18 cellular contexts compared by ENCODE assay signal in genomic region chr16:75632857-75633256, GRCh38. TPM values are rescaled to one million over a fixed set of nuclear protein-coding genes. Genes with fewer than 3 reads are reported as not detected.
"Had no signal": no experiment of that assay in that cellular context is flagged by ENCODE, and none has a peak within 500 bp of the region (broad histone marks: within the 10 kb centered on the region; RNA-seq: fewer than 3 reads in every experiment).

No MANE protein-coding gene starts in this region.

- H3K4me1 Mint-ChIP-seq: brain had no signal

- ATAC-seq: naive thymus-derived CD8-positive, alpha-beta T cell had no signal

- H3K27ac ChIP-seq: coronary artery, esophagus squamous epithelium, pancreas, stomach had no signal

- H3K27ac Mint-ChIP-seq: activated CD4-positive, alpha-beta T cell treated with anti-CD3 and anti-CD28 coated beads, Interleukin-2, amount 10 ng/mL, durations not matched to agents 24 days and 14 days; activated naive CD8-positive, alpha-beta T cell treated with anti-CD3 and anti-CD28 coated beads, Interleukin-2, amount 10 ng/mL, durations not matched to agents 7 days and 5 days; activated T-helper 1 cell treated with anti-CD3 and anti-CD28 coated beads, Interleukin-12 subunit alpha, Interleukin-12 subunit beta, Interleukin-2, Interleukin-4 antibody, amounts not matched to agents 30 ng/mL and 10 ng/mL and 1 ng/mL, durations not matched to agents 14 hours and 24 hours and 36 hours; brain had no signal

- H3K9me3 Mint-ChIP-seq: activated CD4-positive, alpha-beta T cell treated with anti-CD3 and anti-CD28 coated beads, Interleukin-2, amount 10 ng/mL, durations not matched to agents 24 days and 14 days; activated naive CD8-positive, alpha-beta T cell treated with anti-CD3 and anti-CD28 coated beads, Interleukin-2, amount 10 ng/mL, durations not matched to agents 7 days and 5 days; activated T-helper 1 cell treated with anti-CD3 and anti-CD28 coated beads, Interleukin-12 subunit alpha, Interleukin-12 subunit beta, Interleukin-2, Interleukin-4 antibody, amounts not matched to agents 30 ng/mL and 10 ng/mL and 1 ng/mL, durations not matched to agents 14 hours and 24 hours and 36 hours; brain; naive thymus-derived CD8-positive, alpha-beta T cell had no signal

- H3K9me3 ChIP-seq: esophagus squamous epithelium, pancreas, stomach had no signal

- H3K27me3 ChIP-seq: esophagus squamous epithelium, pancreas, stomach had no signal

- H3K27me3 Mint-ChIP-seq: activated CD4-positive, alpha-beta T cell treated with anti-CD3 and anti-CD28 coated beads, Interleukin-2, amount 10 ng/mL, durations not matched to agents 24 days and 14 days; activated naive CD8-positive, alpha-beta T cell treated with anti-CD3 and anti-CD28 coated beads, Interleukin-2, amount 10 ng/mL, durations not matched to agents 7 days and 5 days; brain; naive thymus-derived CD8-positive, alpha-beta T cell had no signal

- H3K4me1 ChIP-seq: pancreas, stomach had no signal

- DNase-seq: activated CD4-positive, alpha-beta T cell treated with anti-CD3 and anti-CD28 coated beads, Interleukin-2, amount 10 ng/mL, durations not matched to agents 24 days and 14 days; activated CD4-positive, CD25-positive, alpha-beta regulatory T cell; activated naive CD4-positive, alpha-beta T cell; activated naive CD8-positive, alpha-beta T cell treated with anti-CD3 and anti-CD28 coated beads, Interleukin-2, amount 10 ng/mL, durations not matched to agents 7 days and 5 days; central memory CD4-positive, alpha-beta T cell; esophagus squamous epithelium; mesenchymal stem cell; naive thymus-derived CD8-positive, alpha-beta T cell; pancreas; stimulated activated CD4-positive, alpha-beta T cell treated with anti-CD3 and anti-CD28 coated beads, Interleukin-1b, Interleukin-23, amount 100 ng/mL, for 48 hours; stomach had no signal

- H3K4me3 Mint-ChIP-seq: activated CD4-positive, alpha-beta T cell treated with anti-CD3 and anti-CD28 coated beads, Interleukin-2, amount 10 ng/mL, durations not matched to agents 24 days and 14 days; activated naive CD8-positive, alpha-beta T cell treated with anti-CD3 and anti-CD28 coated beads, Interleukin-2, amount 10 ng/mL, durations not matched to agents 7 days and 5 days; activated T-helper 1 cell treated with anti-CD3 and anti-CD28 coated beads, Interleukin-12 subunit alpha, Interleukin-12 subunit beta, Interleukin-2, Interleukin-4 antibody, amounts not matched to agents 30 ng/mL and 10 ng/mL and 1 ng/mL, durations not matched to agents 14 hours and 24 hours and 36 hours; brain had no signal

- H3K4me3 ChIP-seq: coronary artery, esophagus squamous epithelium, pancreas, stomach had no signal

RNA-seq across cellular contexts. Expression of gene CPHXL2, which starts 44.0 kb away (rescaled TPM):
- total RNA-seq: activated CD4-positive, alpha-beta T cell treated with anti-CD3 and anti-CD28 coated beads, Interleukin-2, amount 10 ng/mL, durations not matched to agents 24 days and 14 days; activated naive CD8-positive, alpha-beta T cell treated with anti-CD3 and anti-CD28 coated beads, Interleukin-2, amount 10 ng/mL, durations not matched to agents 7 days and 5 days; activated T-helper 1 cell treated with anti-CD3 and anti-CD28 coated beads, Interleukin-12 subunit alpha, Interleukin-12 subunit beta, Interleukin-2, Interleukin-4 antibody, amounts not matched to agents 30 ng/mL and 10 ng/mL and 1 ng/mL, durations not matched to agents 14 hours and 24 hours and 36 hours; esophagus squamous epithelium; fibroblast of villous mesenchyme; liver; mucosa of gallbladder; naive thymus-derived CD8-positive, alpha-beta T cell; pancreas; stomach had no signal
- polyA plus RNA-seq: liver; naive thymus-derived CD8-positive, alpha-beta T cell; pancreas; stomach; thymus had no signal
